27 cellular contexts compared by ENCODE assay signal in the genomic region with DNA sequence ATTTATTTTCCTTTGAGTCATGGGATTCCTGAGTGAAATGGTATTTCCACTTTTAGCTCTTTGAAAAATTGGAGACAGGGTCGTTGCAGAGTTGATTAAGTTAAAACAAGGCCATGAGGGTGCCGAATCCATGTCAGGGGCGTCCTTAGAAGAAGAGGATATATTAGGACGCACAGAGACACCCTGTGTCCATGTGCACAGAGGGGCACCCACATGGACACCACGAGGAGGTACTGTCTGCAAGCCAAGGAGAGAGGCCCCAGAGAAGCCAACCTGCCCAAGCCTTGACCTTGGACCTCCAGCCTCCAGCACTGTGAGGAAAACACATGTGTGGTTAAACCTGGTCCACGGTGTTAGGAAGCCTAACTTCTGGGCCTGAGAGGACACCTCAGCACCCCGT.
"Had no signal": no experiment of that assay in that cellular context is flagged by ENCODE, and none has a peak within 500 bp of the region (broad histone marks: within the 10 kb centered on the region; RNA-seq: fewer than 3 reads in every experiment).

No MANE protein-coding gene starts in this region.

- FAIRE-seq: colon, endometrium, endothelial cell of umbilical vein, frontal cortex had no signal

- ATAC-seq: effector memory CD8-positive, alpha-beta T cell; esophagus mucosa; foreskin keratinocyte; gastrocnemius medialis; gastroesophageal sphincter; heart left ventricle; heart right ventricle had no signal

- H3K27ac ChIP-seq: colonic mucosa, coronary artery, dorsolateral prefrontal cortex, epithelial cell of prostate, esophagus squamous epithelium, foreskin keratinocyte, gastrocnemius medialis, gastroesophageal sphincter, heart left ventricle, heart right ventricle had no signal

- H3K9me3 ChIP-seq: colonic mucosa, esophagus squamous epithelium, gastrocnemius medialis, gastroesophageal sphincter, heart left ventricle, heart right ventricle had no signal

- H3K27me3 ChIP-seq: colonic mucosa, dorsolateral prefrontal cortex, esophagus squamous epithelium, foreskin keratinocyte, gastrocnemius medialis, gastroesophageal sphincter, heart left ventricle, heart right ventricle had no signal

- H3K4me1 ChIP-seq: colonic mucosa, gastrocnemius medialis, gastroesophageal sphincter, heart left ventricle, heart right ventricle had no signal

- H3K4me3 ChIP-seq: colonic mucosa, coronary artery, dorsolateral prefrontal cortex, esophagus squamous epithelium, gastrocnemius medialis, gastroesophageal sphincter, heart left ventricle, heart right ventricle had no signal

- H3K36me3 ChIP-seq: colonic mucosa, esophagus squamous epithelium, gastrocnemius medialis, gastroesophageal sphincter, heart left ventricle, heart right ventricle had no signal

- DNase-seq: colonic mucosa; cortex of kidney; dermis blood vessel endothelial cell; dorsolateral prefrontal cortex; effector CD4-positive, alpha-beta T cell; effector CD8-positive, alpha-beta T cell; effector memory CD4-positive, alpha-beta T cell; effector memory CD8-positive, alpha-beta T cell; endodermal cell; erythroblast; esophagus squamous epithelium; foreskin fibroblast; foreskin keratinocyte; foreskin melanocyte; gastrocnemius medialis; glutamatergic neuron; head of caudate nucleus; heart left ventricle; heart right ventricle had no signal
